ENCODE assay signal across 10 cellular contexts in genomic region chr15:74511583-74511982, GRCh38. TPM values are rescaled to one million over a fixed set of nuclear protein-coding genes. Genes with fewer than 3 reads are reported as not detected.
DNase-seq lines count a peak whose midpoint lies in the region; ATAC-seq and TF ChIP-seq lines count a peak whose summit lies in the region.
"Had no signal": no experiment of that assay in that cellular context is flagged by ENCODE, and none has a peak within 500 bp of the region (broad histone marks: within the 10 kb centered on the region; RNA-seq: fewer than 3 reads in every experiment).

No MANE protein-coding gene starts in this region.

- peak; percentile 26 for ATAC-seq in HG03060 (IDR thresholded peaks at IDR 0.05; ENCODE audit: low read depth, unreplicated experiment)
- ATAC-seq: Panc1 had no signal

- peak overlapping the region; percentile 29 for H3K4me3 ChIP-seq in OCI-LY3 (ENCODE audit: low read length)

- H3K4me1 Mint-ChIP-seq in progenitor cell of endocrine pancreas (ENCODE audit: low read depth), result no peaks in the 10 kb centered on the region

- TF ChIP-seq CTCF in OCI-LY3 (IDR thresholded peaks at IDR 0.05; ENCODE audit: low read depth, low read length) (no peak), progenitor cell of endocrine pancreas (IDR thresholded peaks at IDR 0.05; ENCODE audit: unreplicated experiment) (no peak)

- no peaks in the 10 kb centered on the region for H3K36me3 ChIP-seq in OCI-LY3 (replicated peaks; ENCODE audit: low read depth, low read length)

- H3K27ac ChIP-seq in OCI-LY3 (ENCODE audit: low read length), result peak overlapping the region; percentile 52

- DNase-seq in NOMO-1 (lab: John Stamatoyannopoulos, UW; ENCODE audit: unreplicated experiment in 2 of 2) (peak; percentile 13 to 31), NOMO-1 treated with dmso at 0.1 percent for 144 hours (lab: John Stamatoyannopoulos, UW; ENCODE audit: unreplicated experiment) (no peak), progenitor cell of endocrine pancreas (ENCODE audit: low spot score, unreplicated experiment) (no peak), NCI-H2227 treated with DMSO at 0.1 percent for 48 hours (lab: John Stamatoyannopoulos, UW) (no peak), dermis blood vessel endothelial cell (no peak), foreskin melanocyte (no peak)
- DNase-seq: activated CD4-positive, alpha-beta T cell treated with anti-CD3 and anti-CD28 coated beads, Interleukin-2, amount 50 U/mL, for 4 hours had no signal

- H3K9me3 Mint-ChIP-seq in progenitor cell of endocrine pancreas (ENCODE audit: low read depth), result no peaks in the 10 kb centered on the region

- H2AFZ ChIP-seq in OCI-LY3 (ENCODE audit: low read depth, low read length), result peak overlapping the region; percentile 23

- no peaks in the 10 kb centered on the region for H4K20me1 ChIP-seq in OCI-LY3 (ENCODE audit: insufficient read depth, low read length)

- no peaks in the 10 kb centered on the region for H3K36me3 Mint-ChIP-seq in progenitor cell of endocrine pancreas (ENCODE audit: insufficient read depth)

- H3K79me2 ChIP-seq in OCI-LY3 (ENCODE audit: low read length), result no peaks in the 10 kb centered on the region

- no peaks in the 10 kb centered on the region for H3K27me3 Mint-ChIP-seq in progenitor cell of endocrine pancreas

- H3K9me3 ChIP-seq in OCI-LY3 (ENCODE audit: insufficient read depth, low read length), result no peaks in the 10 kb centered on the region

- peak overlapping the region; percentile 42 for H3K27ac Mint-ChIP-seq in progenitor cell of endocrine pancreas

- H3K4me2 ChIP-seq in OCI-LY3 (ENCODE audit: low read length), result peak overlapping the region; percentile 57

- no peak overlapping the region for H3K4me3 Mint-ChIP-seq in progenitor cell of endocrine pancreas (ENCODE audit: low read depth)

- H3K4me1 ChIP-seq in OCI-LY3 (ENCODE audit: low read length), result peaks cover 21% of the 10 kb centered on the region

- no peaks in the 10 kb centered on the region for H3K27me3 ChIP-seq in OCI-LY3 (ENCODE audit: low read depth, low read length)

- peak overlapping the region; percentile 30 for H3K9ac ChIP-seq in OCI-LY3 (ENCODE audit: low read length)

RNA-seq across cellular contexts. Expression of gene ARID3B, which starts 29.4 kb away (rescaled TPM):
- 77.2 and 81.9 TPM in 2 replicates for total RNA-seq in progenitor cell of endocrine pancreas
- total RNA-seq in dermis blood vessel endothelial cell, result 4.6 and 6.1 TPM in 2 replicates

RNA-seq across cellular contexts. Expression of gene UBL7, which starts 50.6 kb away (rescaled TPM):
- total RNA-seq in progenitor cell of endocrine pancreas (45.9 and 53.7 TPM in 2 replicates), dermis blood vessel endothelial cell (36.4 and 43.1 TPM in 2 replicates)

Comparison
In these comparisons a context has a peak if more than half of its experiments do, and no peak if none do; other contexts are left out.
1. DNase-seq: peak in NOMO-1 (2 of 2); none in NOMO-1 treated with dmso at 0.1 percent for 144 hours (single experiment), progenitor cell of endocrine pancreas (single experiment), NCI-H2227 treated with DMSO at 0.1 percent for 48 hours (single experiment), dermis blood vessel endothelial cell (single experiment) and foreskin melanocyte (single experiment).
2. RNA of gene ARID3B, which starts 29.4 kb away (total RNA-seq): 77.2 to 81.9 TPM in progenitor cell of endocrine pancreas; 4.6 to 6.1 TPM in dermis blood vessel endothelial cell; every median in the first group is over 10 times any median in the second.